ENCODE assay signal across 9 cellular contexts in the genomic region with DNA sequence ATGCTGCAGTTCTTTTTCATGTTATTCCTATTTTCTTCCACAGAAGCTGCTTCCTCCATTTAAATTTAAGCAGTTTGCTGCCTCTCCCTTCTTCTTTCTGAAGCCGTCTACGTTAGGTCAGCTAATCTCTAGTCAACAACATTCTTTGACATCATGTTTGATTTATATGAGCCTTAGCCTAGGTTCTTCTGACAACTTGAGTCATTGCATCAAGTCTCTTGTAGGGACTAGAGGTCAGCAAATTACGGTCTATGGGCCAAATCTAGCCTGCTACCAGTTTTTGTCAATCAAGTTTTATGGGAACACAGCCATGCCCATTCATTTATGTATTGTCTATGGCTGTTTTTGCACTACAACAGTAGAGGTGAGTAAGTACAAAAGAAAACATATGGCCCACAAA. TPM values are rescaled to one million over a fixed set of nuclear protein-coding genes. Genes with fewer than 3 reads are reported as not detected.
"Had no signal": no experiment of that assay in that cellular context is flagged by ENCODE, and none has a peak within 500 bp of the region (broad histone marks: within the 10 kb centered on the region; RNA-seq: fewer than 3 reads in every experiment).

No MANE protein-coding gene starts in this region.

- FAIRE-seq: HTR-8/SVneo had no signal

- DNase-seq: GM23248, GOT3, H9, HCEC 1CT, IMR-90, KBM-7 had no signal

- H3K4me3 Mint-ChIP-seq: H9 had no signal

- H3K27ac Mint-ChIP-seq: H9 had no signal

- H3K4me1 Mint-ChIP-seq: H9 had no signal

RNA-seq across cellular contexts. Expression of gene PPP3R2, which starts 40.3 kb away (rescaled TPM):
- total RNA-seq: GM23248, H4, H9, HT-29, IMR-90 had no signal
